Comparison of ENCODE assay signal across 13 cellular contexts in the genomic region with DNA sequence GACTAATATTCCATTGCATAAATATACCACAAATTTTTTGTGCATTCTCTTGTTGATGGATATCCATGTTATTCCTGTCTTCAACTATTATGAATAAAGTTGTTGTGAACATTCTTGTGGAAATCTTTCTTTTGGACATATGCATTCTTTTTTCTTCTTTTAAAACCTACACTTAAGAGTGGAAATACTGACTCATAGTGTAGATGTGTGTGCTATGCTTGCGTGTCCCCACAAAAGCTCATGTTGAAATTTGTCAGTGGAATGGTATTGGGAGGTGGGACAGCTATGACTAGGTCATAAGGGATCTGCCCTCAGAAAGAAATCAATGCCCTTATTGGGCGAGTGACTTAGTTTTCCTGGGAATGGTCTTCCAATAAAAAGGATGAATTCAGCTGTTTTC.
DNase-seq lines count a peak whose midpoint lies in the region; ATAC-seq and TF ChIP-seq lines count a peak whose summit lies in the region.
"Had no signal": no experiment of that assay in that cellular context is flagged by ENCODE, and none has a peak within 500 bp of the region (broad histone marks: within the 10 kb centered on the region; RNA-seq: fewer than 3 reads in every experiment).

No MANE protein-coding gene starts in this region.

- peak overlapping the region; percentile 38 to 92 (median 85) for H3K4me3 Mint-ChIP-seq in CD4-positive, CD25-positive, alpha-beta regulatory T cell
- H3K4me3 Mint-ChIP-seq: brain had no signal

- no peaks in the 10 kb centered on the region for H3K27me3 ChIP-seq in CD4-positive, CD25-positive, alpha-beta regulatory T cell (ENCODE audit: control insufficient read depth, insufficient read depth, low read length)
- H3K27me3 ChIP-seq in ascending aorta = no peaks in the 10 kb centered on the region
- H3K27me3 ChIP-seq: right atrium auricular region, testis had no signal

- peaks cover 13 to 71% (median 38%) of the 10 kb centered on the region in 4 donors for H3K4me1 Mint-ChIP-seq in CD4-positive, CD25-positive, alpha-beta regulatory T cell
- H3K4me1 Mint-ChIP-seq: brain had no signal

- no peaks in the 10 kb centered on the region for H3K27me3 Mint-ChIP-seq in CD4-positive, CD25-positive, alpha-beta regulatory T cell

- ATAC-seq in CD4-positive, CD25-positive, alpha-beta regulatory T cell (ENCODE audit: low read depth in 2 of 2) = no peak
- ATAC-seq in sciatic nerve = no peak
- ATAC-seq in Right ventricle myocardium inferior = no peak
- ATAC-seq: Panc1 had no signal

- peaks cover 6% of the 10 kb centered on the region for H3K36me3 Mint-ChIP-seq in CD4-positive, CD25-positive, alpha-beta regulatory T cell
- H3K36me3 Mint-ChIP-seq: brain had no signal

- H3K4me3 ChIP-seq in CD4-positive, CD25-positive, alpha-beta regulatory T cell (ENCODE audit: low read depth, low read length) = peak overlapping the region; percentile 22
- H3K4me3 ChIP-seq in astrocyte of the cerebellum (ENCODE audit: low read depth, low read length) (no peak overlapping the region), ascending aorta (no peak overlapping the region)
- H3K4me3 ChIP-seq: right atrium auricular region, testis had no signal

- H3K27ac ChIP-seq in CD4-positive, CD25-positive, alpha-beta regulatory T cell (ENCODE audit: insufficient read depth, low read length, poor library complexity, severe bottlenecking) = peak overlapping the region; percentile 33
- H3K27ac ChIP-seq in ascending aorta = no peak overlapping the region
- H3K27ac ChIP-seq: right atrium auricular region, testis had no signal

- intact Hi-C loops in ascending aorta (cut with DNase I) = no loop called here
- intact Hi-C loops in sciatic nerve (cut with DNase I) = no loop called here
- intact Hi-C loops in Right ventricle myocardium inferior (cut with DNase I) = no loop called here

- TF ChIP-seq CTCF in astrocyte of the cerebellum (IDR thresholded peaks at IDR 0.05; ENCODE audit: low read depth, low read length, missing control alignments) (no peak), ascending aorta (IDR thresholded peaks at IDR 0.05) (no peak)

- no peaks in the 10 kb centered on the region for H3K36me3 ChIP-seq in CD4-positive, CD25-positive, alpha-beta regulatory T cell (ENCODE audit: control insufficient read depth, insufficient read depth, low read length)
- H3K36me3 ChIP-seq in ascending aorta = no peaks in the 10 kb centered on the region
- H3K36me3 ChIP-seq: right atrium auricular region had no signal

- in situ Hi-C loops in astrocyte of the cerebellum (cut with HindIII; ENCODE audit: low sequenced_read_pairs) = no loop called here

- peak overlapping the region; percentile 98 to 99 (median 98) for H3K27ac Mint-ChIP-seq in CD4-positive, CD25-positive, alpha-beta regulatory T cell
- H3K27ac Mint-ChIP-seq: brain had no signal

- peaks cover 25% of the 10 kb centered on the region for H3K4me1 ChIP-seq in CD4-positive, CD25-positive, alpha-beta regulatory T cell (ENCODE audit: control insufficient read depth, insufficient read depth, low read length, poor library complexity, severe bottlenecking)
- H3K4me1 ChIP-seq in ascending aorta = no peaks in the 10 kb centered on the region
- H3K4me1 ChIP-seq: right atrium auricular region, testis had no signal

- no peaks in the 10 kb centered on the region for H3K9me3 ChIP-seq in CD4-positive, CD25-positive, alpha-beta regulatory T cell (ENCODE audit: control insufficient read depth in 2 of 2, low read length in 2 of 2)
- H3K9me3 ChIP-seq in ascending aorta = no peaks in the 10 kb centered on the region
- H3K9me3 ChIP-seq: right atrium auricular region, testis had no signal

- no peak for DNase-seq in CD4-positive, CD25-positive, alpha-beta regulatory T cell
- DNase-seq in HS-5 (ENCODE audit: low read depth) (peak; percentile 86), astrocyte of the cerebellum (ENCODE audit: low read depth) (peak; percentile 53), iris pigment epithelial cell (ENCODE audit: low read depth) (peak; percentile 91), NCI-H2171 treated with DMSO at 0.1 percent for 48 hours (lab: John Stamatoyannopoulos, UW) (no peak), ascending aorta (ENCODE audit: low spot score in 2 of 2) (no peak), sciatic nerve (ENCODE audit: low spot score) (no peak), Right ventricle myocardium inferior (ENCODE audit: missing footprints) (no peak)
- DNase-seq: COR-L47, testis had no signal

- H3K9me3 Mint-ChIP-seq in CD4-positive, CD25-positive, alpha-beta regulatory T cell = peaks cover 0 to 4% (median 0%) of the 10 kb centered on the region in 7 donors
- H3K9me3 Mint-ChIP-seq: brain had no signal

Comparison
In these comparisons a context has a peak if more than half of its experiments do, and no peak if none do; other contexts are left out.
1. DNase-seq: peak in HS-5 (single experiment), astrocyte of the cerebellum (single experiment) and iris pigment epithelial cell (single experiment); none in CD4-positive, CD25-positive, alpha-beta regulatory T cell (0 of 3), NCI-H2171 treated with DMSO at 0.1 percent for 48 hours (single experiment), ascending aorta (0 of 2), sciatic nerve (single experiment) and Right ventricle myocardium inferior (single experiment).